8 cellular contexts compared by ENCODE assay signal in genomic region chr4:124712417-124713212, GRCh38.
DNase-seq lines count a peak whose midpoint lies in the region; ATAC-seq and TF ChIP-seq lines count a peak whose summit lies in the region.

ANKRD50 (minus strand) TSS chr4:124712732; CDS start chr4:124710511, 2,221 bp downstream.

- DNase-seq in AG09309 (ENCODE audit: low read depth) (peak; percentile 75), NCI-H2227 (lab: John Stamatoyannopoulos, UW; ENCODE audit: unreplicated experiment) (peak; percentile 94), choroid plexus epithelial cell (ENCODE audit: low read depth) (peak; percentile 97), kidney glomerular epithelial cell (lab: John Stamatoyannopoulos, UW) (peak; percentile 78)
- peak; percentile 67 for DNase-seq in activated CD4-positive, CD25-positive, alpha-beta regulatory T cell treated with anti-CD3 and anti-CD28 coated beads, Interleukin-2, amount 50 U/mL, for 72 hours
- DNase-seq in stimulated activated CD4-positive, alpha-beta T cell treated with anti-CD3 and anti-CD28 coated beads, Interleukin-15, amount 100 ng/mL, for 24 hours, result peak; percentile 74

- H3K4me3 ChIP-seq in AG09309 (ENCODE audit: control insufficient read depth, low read depth, low read length), result peak within 1 kb of the TSS; percentile 92
- peak within 1 kb of the TSS; percentile 87 for H3K4me3 ChIP-seq in choroid plexus epithelial cell (ENCODE audit: low read depth, low read length)

- peak; percentile 75 for ATAC-seq in HG03159 (IDR thresholded peaks at IDR 0.05; ENCODE audit: unreplicated experiment)

- peak; percentile 61 for TF ChIP-seq POLR2A in GM18951 (IDR thresholded peaks at IDR 0.05; ENCODE audit: extremely low read depth, insufficient read depth, insufficient read length)

- in situ Hi-C loops in GM18951 (cut with MboI; ENCODE audit: low sequenced_read_pairs, unreplicated experiment), result no loop called here

- no peak for TF ChIP-seq CTCF in AG09309 (IDR thresholded peaks at IDR 0.05; ENCODE audit: control insufficient read depth, insufficient read depth, low read depth, low read length, missing control alignments)
- TF ChIP-seq CTCF in choroid plexus epithelial cell (conservative IDR thresholded peaks at IDR 0.05; ENCODE audit: low read depth, low read length), result no peak

Comparison
In these comparisons a context has a peak if more than half of its experiments do, and no peak if none do; other contexts are left out.
1. Peak in every context shown above with its lines: DNase-seq, ATAC-seq and H3K4me3 ChIP-seq.